Comparison of ENCODE assay signal across 8 cellular contexts in the genomic region with DNA sequence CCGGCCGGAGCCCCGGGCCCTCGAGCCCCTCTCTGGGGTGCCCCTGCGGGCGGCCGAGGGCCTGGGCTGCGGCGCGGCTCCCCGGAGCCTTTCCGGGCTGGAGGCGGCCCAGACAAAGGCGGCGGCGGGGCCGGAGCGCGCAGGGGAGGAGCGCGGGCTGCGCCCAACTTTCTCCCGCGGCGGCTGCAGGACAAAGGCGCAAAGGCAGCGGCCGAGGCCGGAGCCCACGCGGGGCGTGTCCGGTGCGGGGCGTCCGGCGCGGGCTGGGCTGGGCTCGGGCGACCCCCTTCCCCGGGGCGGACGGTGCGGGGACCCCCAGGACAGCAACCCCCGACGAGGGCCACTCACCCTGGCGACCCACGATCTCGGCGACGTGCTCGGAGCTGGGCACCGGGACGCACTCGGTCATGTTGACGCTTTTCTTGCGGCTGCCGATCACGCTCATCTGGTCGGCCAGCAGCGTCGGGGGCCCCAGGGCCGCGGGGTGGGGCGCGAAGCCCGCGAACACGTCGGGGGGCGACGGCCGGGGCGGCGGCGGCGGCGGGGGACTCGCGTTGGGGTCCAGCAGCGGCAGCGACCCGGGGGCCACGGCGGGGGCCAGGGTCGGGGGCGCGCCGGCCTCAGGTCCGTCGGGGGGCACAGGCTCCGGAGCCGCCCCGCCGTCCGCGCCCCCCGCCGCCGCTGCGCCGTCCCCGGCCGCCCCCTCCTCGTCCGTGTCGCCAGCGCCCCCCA. TPM values are rescaled to one million over a fixed set of nuclear protein-coding genes. Genes with fewer than 3 reads are reported as not detected.
A peak's percentile ranks its signal among the peaks of the same experiment; 100 is the strongest.
DNase-seq lines count a peak whose midpoint lies in the region; ATAC-seq, FAIRE-seq and TF ChIP-seq lines count a peak whose summit lies in the region.

No MANE protein-coding gene starts in this region.

- H4K20me1 ChIP-seq in GM12878 (ENCODE audit: control insufficient read depth, insufficient read depth): no peaks in the 10 kb centered on the region

- H3K36me3 ChIP-seq in GM12878 (ENCODE audit: control insufficient read depth in 2 of 2, insufficient read depth in 2 of 2, low read length in 1 of 2) (no peaks in the 10 kb centered on the region), thyroid gland (no peaks in the 10 kb centered on the region)

- TF ChIP-seq POLR2A in GM12878 (IDR thresholded peaks at IDR 0.05; ENCODE audit: low read depth, low read length) (no peak), thyroid gland (IDR thresholded peaks at IDR 0.05) (no peak)

- H3K4me1 ChIP-seq in GM12878 (ENCODE audit: control insufficient read depth, insufficient read depth, low read length) (no peaks in the 10 kb centered on the region), thyroid gland (peaks cover 12 to 13% of the 10 kb centered on the region in 2 donors)

- BruUV-seq in GM12878 (replicated peaks; lab: Mats Ljungman, UMichigan): no TSS peak

- POLR2A ChIA-PET in GM12878 (lab: Charles Lee): interaction anchor here (0.6 kb wide), 1 partner anchor 95 kb away, joined by 5 read pairs; no protein-coding TSS in a partner anchor

- ATAC-seq in GM12878 (peak; percentile 48), HG02870 (IDR thresholded peaks at IDR 0.05; ENCODE audit: unreplicated experiment) (no peak)

- peak; percentile 35 for DNase-seq in activated T-cell treated with anti-CD3 and anti-CD28 coated beads, Interleukin-2, amount 50 U/mL, for 1 hour
- DNase-seq in activated T-cell treated with anti-CD3 and anti-CD28 coated beads for 4 hours (no peak), GM12878 (ENCODE audit: low read depth, low spot score) (no peak), kidney tubule cell (ENCODE audit: low spot score) (peak; percentile 44), thyroid gland (no peak), NCI-H2107 (lab: John Stamatoyannopoulos, UW) (no peak)
- DNase-seq in stimulated activated naive CD4-positive, alpha-beta T cell treated with Interleukin-2 at 50 U/mL for 16 hours (lab: John Stamatoyannopoulos, UW): no peak

- H3K27ac ChIP-seq in GM12878 (ENCODE audit: control insufficient read depth, insufficient read depth) (no peak overlapping the region), thyroid gland (peak overlapping the region; percentile 46 to 82 (median 47))

- H3K27me3 ChIP-seq in GM12878 (replicated peaks in 1 of 2; ENCODE audit: control insufficient read depth in 2 of 2, insufficient read depth in 2 of 2, low read length in 1 of 2): no peaks in the 10 kb centered on the region
- no peaks in the 10 kb centered on the region for H3K27me3 ChIP-seq in thyroid gland

- no peak overlapping the region; the same call in 1 of the 2 replicates for H3K9ac ChIP-seq in GM12878 (ENCODE audit: control insufficient read depth, insufficient read depth, low read length)

- no peak for TF ChIP-seq EP300 in GM12878 (IDR thresholded peaks at IDR 0.05; ENCODE audit: borderline replicate concordance in 1 of 2, control insufficient read depth in 1 of 2, low read depth in 2 of 2, low read length in 2 of 2)

- no peak overlapping the region for H2AFZ ChIP-seq in GM12878 (ENCODE audit: control insufficient read depth, low read depth, low read length)

- no peak for FAIRE-seq in GM12878 (lab: Jason Lieb, UNC)

- CTCF ChIA-PET in GM12878 (lab: Yijun Ruan, JAX): no interaction called here

- no peaks in the 10 kb centered on the region for H3K79me2 ChIP-seq in GM12878 (ENCODE audit: control insufficient read depth, insufficient read depth, low read length)

- RAD21 ChIA-PET in GM12878 (lab: Charles Lee; ENCODE audit: unreplicated experiment): no interaction called here

- peak overlapping the region; percentile 57; the same call in 1 of the 2 replicates for H3K4me3 ChIP-seq in GM12878
- peak overlapping the region; percentile 71 to 96 (median 83) for H3K4me3 ChIP-seq in thyroid gland (replicated peaks in 1 of 3)

- in situ Hi-C loops in GM12878 (cut with MboI): no loop called here

- SMC1A ChIA-PET in GM12878 (lab: Charles Lee; ENCODE audit: uncharacterized antibody, unreplicated experiment): no interaction called here

- no peak for TF ChIP-seq CTCF in GM12878 (IDR thresholded peaks at IDR 0.05 in 2 of 3, conservative IDR thresholded peaks at IDR 0.05 in 1 of 3; ENCODE audit: control insufficient read depth in 2 of 3, extremely low read depth in 1 of 3, insufficient read depth in 1 of 3, low read depth in 3 of 3, low read length in 3 of 3)
- no peak for TF ChIP-seq CTCF in thyroid gland (IDR thresholded peaks at IDR 0.05)

- H3K4me2 ChIP-seq in GM12878 (ENCODE audit: control insufficient read depth, insufficient read depth): peak overlapping the region; percentile 25; the same call in 1 of the 2 replicates

- intact Hi-C loops in GM12878 (cut with micrococcal nuclease; ENCODE audit: unreplicated experiment) (no loop called here), thyroid gland (cut with DNase I) (loop anchor here (5.0 kb wide), 1 partner anchor 35 kb away; no protein-coding TSS in a partner anchor)

- H3K9me3 ChIP-seq in GM12878 (replicated peaks; ENCODE audit: control insufficient read depth, insufficient read depth, low read length) (no peaks in the 10 kb centered on the region), thyroid gland (no peaks in the 10 kb centered on the region)

- WGBS in GM12878 (ENCODE audit: insufficient coverage, insufficient replicate concordance, low lambda C conversion rate, missing lambda C conversion rate): 21% methylated on average over 55 of the region's 108 CpGs
- WGBS in thyroid gland, 2 donors: 0% methylated on average over 1 of the region's 108 CpGs; no CpG with 5 or more reads in 1 of the 2 donors

- no peak for TF ChIP-seq RAD21 in GM12878 (IDR thresholded peaks at IDR 0.05; ENCODE audit: insufficient read depth, low read depth, low read length)

RNA-seq across cellular contexts. Expression of a gene that starts 0.8 kb away (rescaled TPM):
- 0.75 and 0.95 TPM in 2 replicates for total RNA-seq in GM12878 (2013; cell fraction: nucleolus; rRNA removed)
- total RNA-seq in GM12878 (2014; rRNA removed): 4.3 and 5.7 TPM in 2 replicates
- 0.76 and 1.2 TPM in 2 replicates for total RNA-seq in GM12878 (2014; rRNA removed; fragmentation: Illumina TruSeq; extraction: Trizol)
- total RNA-seq in GM12878 (2021): 6.1 and 6.8 TPM in 2 replicates
- polyA plus RNA-seq in GM12878 (2011; ENCODE audit: low read depth): 0.22 TPM
- polyA plus RNA-seq in GM12878 (2011; rRNA removed): 0.55 and 0.87 TPM in 2 replicates
- polyA plus RNA-seq in GM12878 (2011; cell fraction: cytosol; rRNA removed): 1.0 and 2.9 TPM in 2 replicates
- 0.96 and 2.0 TPM in 2 replicates for polyA plus RNA-seq in GM12878 (2011; cell fraction: nucleus; rRNA removed)
- polyA plus RNA-seq in GM12878 (2012): 1.9 and 2.2 TPM in 2 replicates
- polyA plus RNA-seq in GM12878 (2014; fragmentation: Illumina TruSeq; extraction: Trizol): 0.43 TPM in 2 replicates
- 1 to 10 TPM in 1 of 2 experiments, under 1 TPM in 1; 0.42 to 1.6 TPM for polyA plus RNA-seq in GM12878 (2014; fragmentation: Nextera tagmentation; extraction: Ambion mirVana)
- polyA plus RNA-seq in GM12878 (2014; rRNA removed): 3.3 and 3.6 TPM in 2 replicates
- polyA plus RNA-seq in GM12878 (2016; fragmentation: Nextera tagmentation; extraction: Ambion mirVana): under 1 TPM; 0.18 to 0.63 TPM
- polyA minus RNA-seq in GM12878 (2011; rRNA and poly(A)+ RNA removed): 0.22 and 0.62 TPM in 2 replicates
- polyA minus RNA-seq in GM12878 (2011; cell fraction: cytosol; rRNA and poly(A)+ RNA removed): 4.4 TPM in 2 replicates
- polyA minus RNA-seq in GM12878 (2011; cell fraction: nucleus; rRNA and poly(A)+ RNA removed): 0.24 and 0.96 TPM in 2 replicates
- total RNA-seq in thyroid gland: 10 to 100 TPM; 18.4 to 31.8 (median 26.4) TPM

RNA-seq across cellular contexts. Expression of a gene that starts 25.4 kb away (rescaled TPM):
- total RNA-seq in GM12878 (2013; cell fraction: nucleolus; rRNA removed): 37.4 and 45.4 TPM in 2 replicates
- total RNA-seq in GM12878 (2014; rRNA removed) (93.6 and 105 TPM in 2 replicates), GM12878 (2014; rRNA removed; fragmentation: Illumina TruSeq; extraction: Trizol) (16.7 and 21.0 TPM in 2 replicates), GM12878 (2021) (95.9 and 107 TPM in 2 replicates), thyroid gland (100 to 1,000 TPM in 3 of 4 donors, 10 to 100 TPM in 1; 58.2 to 149 (median 115) TPM)
- polyA plus RNA-seq in GM12878 (2011; ENCODE audit: low read depth): 8.0 TPM
- polyA plus RNA-seq in GM12878 (2011; rRNA removed) (10.2 and 21.8 TPM in 2 replicates), GM12878 (2014; fragmentation: Illumina TruSeq; extraction: Trizol) (2.9 and 6.6 TPM in 2 replicates), GM12878 (2014; fragmentation: Nextera tagmentation; extraction: Ambion mirVana) (1 to 10 TPM in 1 of 2 experiments, under 1 TPM in 1; 0.13 to 1.7 TPM), GM12878 (2014; rRNA removed) (91.0 and 117 TPM in 2 replicates), GM12878 (2016; fragmentation: Nextera tagmentation; extraction: Ambion mirVana) (10 to 100 TPM; 22.0 to 40.2 TPM)
- polyA plus RNA-seq in GM12878 (2011; cell fraction: cytosol; rRNA removed): 40.6 and 75.9 TPM in 2 replicates
- 66.8 and 112 TPM in 2 replicates for polyA plus RNA-seq in GM12878 (2011; cell fraction: nucleus; rRNA removed)
- polyA plus RNA-seq in GM12878 (2012): 39.0 and 47.6 TPM in 2 replicates
- 27.1 and 50.4 TPM in 2 replicates for polyA minus RNA-seq in GM12878 (2011; rRNA and poly(A)+ RNA removed)
- polyA minus RNA-seq in GM12878 (2011; cell fraction: cytosol; rRNA and poly(A)+ RNA removed): 25.1 and 31.5 TPM in 2 replicates
- polyA minus RNA-seq in GM12878 (2011; cell fraction: nucleus; rRNA and poly(A)+ RNA removed): 11.4 and 26.6 TPM in 2 replicates

RNA-seq across cellular contexts. Expression of a gene that starts 38.0 kb away (rescaled TPM):
- total RNA-seq in GM12878 (2013; cell fraction: nucleolus; rRNA removed): 26.2 and 28.8 TPM in 2 replicates
- total RNA-seq in GM12878 (2014; rRNA removed) (107 and 113 TPM in 2 replicates), GM12878 (2014; rRNA removed; fragmentation: Illumina TruSeq; extraction: Trizol) (28.6 and 30.2 TPM in 2 replicates), GM12878 (2021) (223 and 247 TPM in 2 replicates), thyroid gland (100 to 1,000 TPM in 1 of 4 donors, 10 to 100 TPM in 3; 52.0 to 154 (median 61.9) TPM)
- polyA plus RNA-seq in GM12878 (2011; ENCODE audit: low read depth): 21.7 TPM
- polyA plus RNA-seq in GM12878 (2011; rRNA removed) (191 and 219 TPM in 2 replicates), GM12878 (2014; fragmentation: Illumina TruSeq; extraction: Trizol) (15.8 and 29.0 TPM in 2 replicates), GM12878 (2014; fragmentation: Nextera tagmentation; extraction: Ambion mirVana) (100 to 1,000 TPM; 166 to 418 TPM), GM12878 (2014; rRNA removed) (146 and 157 TPM in 2 replicates), GM12878 (2016; fragmentation: Nextera tagmentation; extraction: Ambion mirVana) (100 to 1,000 TPM; 520 to 586 TPM)
- 138 and 274 TPM in 2 replicates for polyA plus RNA-seq in GM12878 (2011; cell fraction: cytosol; rRNA removed)
- polyA plus RNA-seq in GM12878 (2011; cell fraction: nucleus; rRNA removed): 79.3 and 87.4 TPM in 2 replicates
- polyA plus RNA-seq in GM12878 (2012): 111 and 143 TPM in 2 replicates
- polyA minus RNA-seq in GM12878 (2011; rRNA and poly(A)+ RNA removed): 13.8 and 24.5 TPM in 2 replicates
- 18.3 and 26.5 TPM in 2 replicates for polyA minus RNA-seq in GM12878 (2011; cell fraction: cytosol; rRNA and poly(A)+ RNA removed)
- 12.0 and 23.8 TPM in 2 replicates for polyA minus RNA-seq in GM12878 (2011; cell fraction: nucleus; rRNA and poly(A)+ RNA removed)

RNA-seq across cellular contexts. Expression of a gene that starts 43.4 kb away (rescaled TPM):
- total RNA-seq in GM12878 (2013; cell fraction: nucleolus; rRNA removed): not detected in 2 replicates
- total RNA-seq in GM12878 (2014; rRNA removed) (not detected in 2 replicates), GM12878 (2014; rRNA removed; fragmentation: Illumina TruSeq; extraction: Trizol) (not detected in 2 replicates), GM12878 (2021) (0.13 and 0.51 TPM in 2 replicates), thyroid gland (not detected)
- polyA plus RNA-seq in GM12878 (2011; ENCODE audit: low read depth): not detected
- polyA plus RNA-seq in GM12878 (2011; rRNA removed) (not detected in 2 replicates), GM12878 (2014; fragmentation: Illumina TruSeq; extraction: Trizol) (not detected in 2 replicates), GM12878 (2014; fragmentation: Nextera tagmentation; extraction: Ambion mirVana) (not detected), GM12878 (2014; rRNA removed) (not detected in 2 replicates), GM12878 (2016; fragmentation: Nextera tagmentation; extraction: Ambion mirVana) (not detected)
- polyA plus RNA-seq in GM12878 (2011; cell fraction: cytosol; rRNA removed): not detected in 2 replicates
- not detected in 2 replicates for polyA plus RNA-seq in GM12878 (2011; cell fraction: nucleus; rRNA removed)
- 0.20 and 0.22 TPM in 2 replicates for polyA plus RNA-seq in GM12878 (2012)
- polyA minus RNA-seq in GM12878 (2011; rRNA and poly(A)+ RNA removed): not detected in 2 replicates
- not detected in 2 replicates for polyA minus RNA-seq in GM12878 (2011; cell fraction: cytosol; rRNA and poly(A)+ RNA removed)
- not detected in 2 replicates for polyA minus RNA-seq in GM12878 (2011; cell fraction: nucleus; rRNA and poly(A)+ RNA removed)

RNA-seq across cellular contexts. Expression of a gene that starts 54.5 kb away (rescaled TPM):
- total RNA-seq in GM12878 (2013; cell fraction: nucleolus; rRNA removed): not detected in 2 replicates
- total RNA-seq in GM12878 (2014; rRNA removed) (0.17 TPM in 1 of 2 replicates, not detected in the other), GM12878 (2014; rRNA removed; fragmentation: Illumina TruSeq; extraction: Trizol) (not detected in 2 replicates), GM12878 (2021) (0.40 and 0.51 TPM in 2 replicates), thyroid gland (1 to 10 TPM in 2 of 4 donors, under 1 TPM in 2; 0.27 to 5.1 (median 2.5) TPM)
- 0.08 TPM for polyA plus RNA-seq in GM12878 (2011; ENCODE audit: low read depth)
- polyA plus RNA-seq in GM12878 (2011; rRNA removed) (0.04 TPM in 1 of 2 replicates, not detected in the other), GM12878 (2014; fragmentation: Illumina TruSeq; extraction: Trizol) (0.04 TPM in 1 of 2 replicates, not detected in the other), GM12878 (2014; fragmentation: Nextera tagmentation; extraction: Ambion mirVana) (not detected), GM12878 (2014; rRNA removed) (0.09 and 0.47 TPM in 2 replicates), GM12878 (2016; fragmentation: Nextera tagmentation; extraction: Ambion mirVana) (under 1 TPM in 1 of 2 experiments, not detected in 1; 0.83 TPM)
- polyA plus RNA-seq in GM12878 (2011; cell fraction: cytosol; rRNA removed): 0.07 and 0.32 TPM in 2 replicates
- 0.37 and 0.40 TPM in 2 replicates for polyA plus RNA-seq in GM12878 (2011; cell fraction: nucleus; rRNA removed)
- 0.11 and 0.19 TPM in 2 replicates for polyA plus RNA-seq in GM12878 (2012)
- polyA minus RNA-seq in GM12878 (2011; rRNA and poly(A)+ RNA removed): 0.07 TPM in 1 of 2 replicates, not detected in the other
- polyA minus RNA-seq in GM12878 (2011; cell fraction: cytosol; rRNA and poly(A)+ RNA removed): not detected in 2 replicates
- not detected in 2 replicates for polyA minus RNA-seq in GM12878 (2011; cell fraction: nucleus; rRNA and poly(A)+ RNA removed)

Comparison
In these comparisons a context has a peak if more than half of its experiments do, and no peak if none do; other contexts are left out.
1. DNase-seq: peak in activated T-cell treated with anti-CD3 and anti-CD28 coated beads, Interleukin-2, amount 50 U/mL, for 1 hour (single experiment) and kidney tubule cell (single experiment); none in activated T-cell treated with anti-CD3 and anti-CD28 coated beads for 4 hours (single experiment), GM12878 (single experiment), thyroid gland (0 of 2), NCI-H2107 (single experiment) and stimulated activated naive CD4-positive, alpha-beta T cell treated with Interleukin-2 at 50 U/mL for 16 hours (single experiment).